In the genomic region with DNA sequence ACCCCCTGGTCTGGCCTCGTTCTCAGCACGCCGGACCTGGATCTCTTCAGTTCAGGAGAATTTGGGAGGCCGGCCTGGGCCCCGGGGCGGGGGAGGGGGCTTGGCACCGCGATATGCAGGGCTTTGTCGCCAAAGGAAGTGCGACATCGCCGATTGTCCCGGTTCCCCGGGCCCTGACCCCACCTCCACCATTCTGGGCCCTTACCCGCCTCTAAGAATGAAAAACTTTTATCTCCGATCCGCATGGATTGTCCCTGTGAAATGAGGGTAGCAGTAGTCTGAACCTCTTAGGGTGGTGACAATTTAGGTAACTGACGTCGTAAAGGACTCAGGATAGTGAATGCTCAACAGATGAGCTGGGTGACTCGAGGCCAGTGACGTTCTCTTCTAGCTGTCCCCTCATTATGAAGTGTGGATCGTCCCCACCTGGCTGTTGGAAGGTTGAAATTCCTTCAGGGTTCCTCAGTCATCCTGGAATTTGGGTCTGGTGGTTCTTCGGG, we compare ENCODE assay signal across 8 cellular contexts. TPM values are rescaled to one million over a fixed set of nuclear protein-coding genes. Genes with fewer than 3 reads are reported as not detected.
DNase-seq lines count a peak whose midpoint lies in the region; ATAC-seq and TF ChIP-seq lines count a peak whose summit lies in the region.

No MANE protein-coding gene starts in this region.

- no peaks in the 10 kb centered on the region for H3K27me3 Mint-ChIP-seq in nephron progenitor cell (ENCODE audit: low read depth, poor library complexity)

- DNase-seq in dermis blood vessel endothelial cell: peak; percentile 21
- no peak for DNase-seq in nephron progenitor cell
- DNase-seq in NCI-H2081 (lab: John Stamatoyannopoulos, UW): no peak
- no peak for DNase-seq in GM13976 (ENCODE audit: low spot score)
- DNase-seq in C1 segment of cervical spinal cord (lab: John Stamatoyannopoulos, UW): no peak

- peak overlapping the region; percentile 84 for H3K27ac Mint-ChIP-seq in nephron progenitor cell

- peaks cover 43% of the 10 kb centered on the region for H3K4me1 Mint-ChIP-seq in nephron progenitor cell

- no peaks in the 10 kb centered on the region for H3K27me3 ChIP-seq in BLaER1 treated with 17β-estradiol and CSF1 and Interleukin-3, amounts not matched to agents 10 nM and 100 nM
- peaks cover 4% of the 10 kb centered on the region for H3K27me3 ChIP-seq in Loucy (ENCODE audit: insufficient read depth, low read length, poor library complexity, severe bottlenecking)

- in situ Hi-C loops in GM13976 (cut with MboI; ENCODE audit: low sequenced_read_pairs, unreplicated experiment): no loop called here

- no peak for TF ChIP-seq CTCF in Loucy (conservative IDR thresholded peaks at IDR 0.05; ENCODE audit: low read length)
- TF ChIP-seq CTCF in nephron progenitor cell (IDR thresholded peaks at IDR 0.05): no peak
- TF ChIP-seq CTCF in GM13976 (IDR thresholded peaks at IDR 0.05; ENCODE audit: borderline replicate concordance, control extremely low read depth, extremely low read depth, insufficient read depth, missing control alignments): no peak

- peak overlapping the region; percentile 93 for H3K4me3 Mint-ChIP-seq in nephron progenitor cell

- peaks cover 3% of the 10 kb centered on the region; the same call in 1 of the 2 replicates for H3F3A ChIP-seq in Loucy (ENCODE audit: low read depth)

- H3K9me3 Mint-ChIP-seq in nephron progenitor cell: no peaks in the 10 kb centered on the region

- no peaks in the 10 kb centered on the region for H3K9me3 ChIP-seq in BLaER1 treated with 17β-estradiol and CSF1 and Interleukin-3, amounts not matched to agents 10 nM and 100 nM (replicated peaks in 1 of 11)
- H3K9me3 ChIP-seq in Loucy (ENCODE audit: insufficient read depth, low read depth, low read length): no peaks in the 10 kb centered on the region

- H3K4me1 ChIP-seq in BLaER1 treated with 17β-estradiol and CSF1 and Interleukin-3, amounts not matched to agents 10 nM and 100 nM: peaks cover 40 to 54% (median 52%) of the 10 kb centered on the region in 10 experiments
- peaks cover 20% of the 10 kb centered on the region for H3K4me1 ChIP-seq in Loucy (ENCODE audit: insufficient read depth, low read length, poor library complexity, severe bottlenecking)

- peak overlapping the region; percentile 78 to 97 (median 90) for H3K4me3 ChIP-seq in BLaER1 treated with 17β-estradiol and CSF1 and Interleukin-3, amounts not matched to agents 10 nM and 100 nM
- H3K4me3 ChIP-seq in Loucy (ENCODE audit: low read length, poor library complexity, severe bottlenecking): peak overlapping the region; percentile 92

- H2AFZ ChIP-seq in Loucy (ENCODE audit: low read length): no peak overlapping the region

- H4K20me1 ChIP-seq in BLaER1 treated with 17β-estradiol and CSF1 and Interleukin-3, amounts not matched to agents 10 nM and 100 nM: peaks cover 34 to 53% (median 48%) of the 10 kb centered on the region in 11 experiments; a peak in 21 of 22 replicates
- H4K20me1 ChIP-seq in Loucy (ENCODE audit: insufficient read depth, low read length, poor library complexity, severe bottlenecking): peaks cover 29% of the 10 kb centered on the region

- no peaks in the 10 kb centered on the region for H3K9me2 ChIP-seq in Loucy (replicated peaks; ENCODE audit: low read depth, low read length)

- H3K36me3 Mint-ChIP-seq in nephron progenitor cell (ENCODE audit: low read depth): peaks cover 15% of the 10 kb centered on the region

- H3K27ac ChIP-seq in BLaER1 treated with 17β-estradiol and CSF1 and Interleukin-3, amounts not matched to agents 10 nM and 100 nM: peak overlapping the region; percentile 77 to 90 (median 85)

- H3K79me2 ChIP-seq in Loucy (ENCODE audit: insufficient read depth, low read length): peaks cover 61% of the 10 kb centered on the region

- peaks cover 29 to 46% (median 37%) of the 10 kb centered on the region in 11 experiments for H3K36me3 ChIP-seq in BLaER1 treated with 17β-estradiol and CSF1 and Interleukin-3, amounts not matched to agents 10 nM and 100 nM
- peaks cover 13% of the 10 kb centered on the region; the same call in 1 of the 2 replicates for H3K36me3 ChIP-seq in Loucy (ENCODE audit: insufficient read depth, low read length)

- peak overlapping the region; percentile 84 to 99 (median 95) for H3K4me2 ChIP-seq in BLaER1 treated with 17β-estradiol and CSF1 and Interleukin-3, amounts not matched to agents 10 nM and 100 nM
- peak overlapping the region; percentile 81 for H3K4me2 ChIP-seq in Loucy (ENCODE audit: low read depth, low read length, poor library complexity, severe bottlenecking)

- H3K9ac ChIP-seq in BLaER1 treated with 17β-estradiol and CSF1 and Interleukin-3, amounts not matched to agents 10 nM and 100 nM: peak overlapping the region; percentile 85 to 94 (median 89)
- H3K9ac ChIP-seq in Loucy (ENCODE audit: low read depth, low read length, poor library complexity, severe bottlenecking): peak overlapping the region; percentile 90

- ATAC-seq in GM21576 (IDR thresholded peaks at IDR 0.05; ENCODE audit: unreplicated experiment): no peak

RNA-seq across cellular contexts. Expression of a gene that starts 0.6 kb away (rescaled TPM):
- total RNA-seq in dermis blood vessel endothelial cell: 20.9 and 39.3 TPM in 2 replicates

RNA-seq across cellular contexts. Expression of a gene that starts 4.3 kb away (rescaled TPM):
- 40.1 and 52.4 TPM in 2 replicates for total RNA-seq in dermis blood vessel endothelial cell

RNA-seq across cellular contexts. Expression of a gene that starts 6.8 kb away (rescaled TPM):
- total RNA-seq in dermis blood vessel endothelial cell: 9.5 and 11.7 TPM in 2 replicates

RNA-seq across cellular contexts. Expression of a gene that starts 24.6 kb away (rescaled TPM):
- 5.0 and 6.8 TPM in 2 replicates for total RNA-seq in dermis blood vessel endothelial cell

RNA-seq across cellular contexts. Expression of a gene that starts 27.3 kb away (rescaled TPM):
- 12.3 and 14.1 TPM in 2 replicates for total RNA-seq in dermis blood vessel endothelial cell
